In the genomic region with DNA sequence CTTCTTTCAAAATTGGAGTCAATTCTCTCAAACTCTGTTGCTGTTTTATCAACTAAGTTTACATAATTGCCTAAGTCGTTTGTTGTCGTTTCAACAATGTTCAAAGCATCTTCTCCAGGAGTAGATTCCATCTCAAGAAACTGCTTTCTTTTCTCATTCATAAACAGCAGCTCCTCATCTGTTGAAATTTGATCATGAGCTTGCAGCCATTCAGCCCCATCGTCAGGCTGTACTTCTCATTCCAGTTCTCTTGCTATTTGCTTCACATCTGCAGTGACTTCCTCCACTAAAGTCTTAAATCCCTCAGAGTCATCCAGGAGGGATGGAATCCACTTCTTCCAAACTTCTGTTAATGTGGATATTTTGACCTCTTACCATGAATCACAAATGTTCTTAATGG, we compare ENCODE assay signal across 36 cellular contexts.
"Had no signal": no experiment of that assay in that cellular context is flagged by ENCODE, and none has a peak within 500 bp of the region (broad histone marks: within the 10 kb centered on the region; RNA-seq: fewer than 3 reads in every experiment).

No MANE protein-coding gene starts in this region.

- H3K4me3 Mint-ChIP-seq: activated CD4-positive, alpha-beta memory T cell treated with anti-CD3 and anti-CD28 coated beads for 36 hours; activated naive CD4-positive, alpha-beta T cell treated with anti-CD3 and anti-CD28 coated beads, Interleukin-2, amount 10 ng/mL, durations not matched to agents 7 days and 5 days; activated naive CD8-positive, alpha-beta T cell treated with anti-CD3 and anti-CD28 coated beads for 36 hours; activated T-cell treated with anti-CD3 and anti-CD28 coated beads, Interleukin-2, amount 50 U/mL, for 4 hours; central memory CD8-positive, alpha-beta T cell; T-helper 1 cell treated with Interleukin-12 subunit alpha and Interleukin-12 subunit beta and Interleukin-4 antibody, amounts not matched to agents 30 μg/mL and 1 μg/mL, for 36 hours; T-helper 2 cell treated with Interferon-gamma antibody and Interleukin-4, amounts not matched to agents 5 μg/mL and 100 μg/mL, for 36 hours; WTC11 had no signal

- H3K27me3 ChIP-seq: ascending aorta, cardiac muscle cell, Peyer's patch, SJSA1 had no signal

- H3K9me3 ChIP-seq: ascending aorta, Peyer's patch, SJSA1, SK-N-SH had no signal

- H3K27ac ChIP-seq: ascending aorta, cardiac muscle cell, KMS-11, Peyer's patch, SJSA1 had no signal

- ATAC-seq: activated CD4-positive, CD25-positive, alpha-beta regulatory T cell treated with anti-CD3 and anti-CD28 coated beads, Interleukin-2, amount 50 U/mL, for 24 hours; activated T-cell treated with anti-CD3 and anti-CD28 coated beads, Interleukin-2, amount 50 U/mL, for 4 hours; PC-3; WTC11 had no signal

- H3K4me3 ChIP-seq: ascending aorta, cardiac muscle cell, Peyer's patch, SJSA1 had no signal

- H3K36me3 Mint-ChIP-seq: activated CD4-positive, alpha-beta memory T cell treated with anti-CD3 and anti-CD28 coated beads for 36 hours; activated naive CD4-positive, alpha-beta T cell treated with anti-CD3 and anti-CD28 coated beads, Interleukin-2, amount 10 ng/mL, durations not matched to agents 7 days and 5 days; activated naive CD8-positive, alpha-beta T cell treated with anti-CD3 and anti-CD28 coated beads for 36 hours; WTC11 had no signal

- H3K4me2 ChIP-seq: KMS-11, SK-N-SH had no signal

- H3K36me3 ChIP-seq: ascending aorta, cardiac muscle cell, Peyer's patch, SJSA1 had no signal

- H3K27ac Mint-ChIP-seq: activated CD4-positive, alpha-beta memory T cell treated with anti-CD3 and anti-CD28 coated beads for 36 hours; activated naive CD4-positive, alpha-beta T cell treated with anti-CD3 and anti-CD28 coated beads, Interleukin-2, amount 10 ng/mL, durations not matched to agents 7 days and 5 days; activated naive CD8-positive, alpha-beta T cell treated with anti-CD3 and anti-CD28 coated beads for 36 hours; T-helper 1 cell treated with Interleukin-12 subunit alpha and Interleukin-12 subunit beta and Interleukin-4 antibody, amounts not matched to agents 30 μg/mL and 1 μg/mL, for 36 hours; T-helper 2 cell treated with Interferon-gamma antibody and Interleukin-4, amounts not matched to agents 5 μg/mL and 100 μg/mL, for 36 hours; WTC11 had no signal

- DNase-seq: activated CD4-positive, alpha-beta memory T cell treated with anti-CD3 and anti-CD28 coated beads for 36 hours; activated CD4-positive, alpha-beta T cell treated with anti-CD3 and anti-CD28 coated beads for 4 hours; activated CD4-positive, alpha-beta T cell treated with anti-CD3 and anti-CD28 coated beads, Interleukin-2, amount 50 U/mL, for 1 hour; activated CD8-positive, alpha-beta memory T cell treated with anti-CD3 and anti-CD28 coated beads, Interleukin-2, amount 50 U/mL, for 4 hours; activated effector memory CD4-positive, alpha-beta T cell treated with Interleukin-2 at 50 U/mL for 16 hours; activated naive CD4-positive, alpha-beta T cell treated with anti-CD3 and anti-CD28 coated beads, Interleukin-2, amount 10 ng/mL, durations not matched to agents 7 days and 5 days; activated naive CD8-positive, alpha-beta T cell treated with anti-CD3 and anti-CD28 coated beads for 36 hours; activated T-cell treated with anti-CD3 and anti-CD28 coated beads for 4 hours; activated T-cell treated with anti-CD3 and anti-CD28 coated beads, Interleukin-2, amount 50 U/mL, for 4 hours; amygdala; MM.1S; MV-4-11; NCI-H1092; NCI-H1436 treated with DMSO at 0.1 percent for 48 hours; NCI-H1694 treated with DMSO at 0.1 percent for 48 hours; NCI-H2029 treated with DMSO at 0.1 percent for 48 hours; NCI-H2107; NCI-H2171; NCI-H510A; NCI-H526; NCI-H748 treated with DMSO at 0.1 percent for 48 hours; NK-92 treated with Interleukin-12 subunit alpha and Interleukin-12 subunit beta, amount 100 ng/mL, for 24 hours; PC-3; Peyer's patch; RPMI8226; SHP77 treated with DMSO at 0.1 percent for 48 hours; SK-N-SH had no signal

- H3K9me3 Mint-ChIP-seq: activated CD4-positive, alpha-beta memory T cell treated with anti-CD3 and anti-CD28 coated beads for 36 hours; activated naive CD4-positive, alpha-beta T cell treated with anti-CD3 and anti-CD28 coated beads, Interleukin-2, amount 10 ng/mL, durations not matched to agents 7 days and 5 days; activated naive CD8-positive, alpha-beta T cell treated with anti-CD3 and anti-CD28 coated beads for 36 hours; activated T-cell treated with anti-CD3 and anti-CD28 coated beads, Interleukin-2, amount 50 U/mL, for 4 hours; central memory CD8-positive, alpha-beta T cell; T-helper 1 cell treated with Interleukin-12 subunit alpha and Interleukin-12 subunit beta and Interleukin-4 antibody, amounts not matched to agents 30 μg/mL and 1 μg/mL, for 36 hours; T-helper 2 cell treated with Interferon-gamma antibody and Interleukin-4, amounts not matched to agents 5 μg/mL and 100 μg/mL, for 36 hours; WTC11 had no signal

- H3K9me2 ChIP-seq: SK-N-SH had no signal

- H3K4me1 ChIP-seq: ascending aorta, Peyer's patch had no signal

- H3K4me1 Mint-ChIP-seq: activated naive CD4-positive, alpha-beta T cell treated with anti-CD3 and anti-CD28 coated beads, Interleukin-2, amount 10 ng/mL, durations not matched to agents 7 days and 5 days; activated naive CD8-positive, alpha-beta T cell treated with anti-CD3 and anti-CD28 coated beads for 36 hours; central memory CD8-positive, alpha-beta T cell had no signal
